In genomic region chr15:66673410-66674322, GRCh38 we compare ENCODE assay signal across 10 cellular contexts. TPM values are rescaled to one million over a fixed set of nuclear protein-coding genes. Genes with fewer than 3 reads are reported as not detected.
DNase-seq lines count a peak whose midpoint lies in the region; ATAC-seq and TF ChIP-seq lines count a peak whose summit lies in the region.
"Had no signal": no experiment of that assay in that cellular context is flagged by ENCODE, and none has a peak within 500 bp of the region (broad histone marks: within the 10 kb centered on the region; RNA-seq: fewer than 3 reads in every experiment).

No MANE protein-coding gene starts in this region.

- H3K9me3 Mint-ChIP-seq in nephron = no peaks in the 10 kb centered on the region
- H3K9me3 Mint-ChIP-seq: activated T-helper 17 cell treated with anti-CD3 and anti-CD28 coated beads, Interleukin-2, amount 50 U/mL, for 72 hours; immature natural killer cell had no signal

- peak overlapping the region; percentile 10; the same call in 1 of the 2 replicates for H2AFZ ChIP-seq in DND-41 (ENCODE audit: low read depth, low read length)

- no peaks in the 10 kb centered on the region for H3K79me2 ChIP-seq in DND-41 (ENCODE audit: insufficient read depth, low read length)

- H3K9me3 ChIP-seq in DND-41 (ENCODE audit: insufficient read depth, low read length, severe bottlenecking) (no peaks in the 10 kb centered on the region), tibial nerve (no peaks in the 10 kb centered on the region)

- TF ChIP-seq EP300 in tibial nerve (IDR thresholded peaks at IDR 0.05) = no peak

- no peak overlapping the region for H3K9ac ChIP-seq in DND-41 (ENCODE audit: low read depth, low read length)

- TF ChIP-seq CTCF in DND-41 (IDR thresholded peaks at IDR 0.05; ENCODE audit: borderline replicate concordance, extremely low read depth, low read length, poor library complexity, severe bottlenecking) (no peak), nephron (IDR thresholded peaks at IDR 0.05; ENCODE audit: unreplicated experiment in 3 of 3) (no peak), tibial nerve (IDR thresholded peaks at IDR 0.05) (no peak)

- no peak overlapping the region for H3K4me3 Mint-ChIP-seq in nephron
- H3K4me3 Mint-ChIP-seq: activated T-helper 17 cell treated with anti-CD3 and anti-CD28 coated beads, Interleukin-2, amount 50 U/mL, for 72 hours had no signal

- H3K4me2 ChIP-seq in DND-41 (ENCODE audit: insufficient read depth, low read length) = no peak overlapping the region

- H3K4me1 Mint-ChIP-seq in nephron = peaks cover 26% of the 10 kb centered on the region
- H3K4me1 Mint-ChIP-seq: activated T-helper 17 cell treated with anti-CD3 and anti-CD28 coated beads, Interleukin-2, amount 50 U/mL, for 72 hours had no signal

- H3K27ac Mint-ChIP-seq in nephron = peak overlapping the region in 2 of 3 experiments; percentile 43 to 56

- H3K4me1 ChIP-seq in DND-41 (ENCODE audit: insufficient read depth, low read length) (peaks cover 22% of the 10 kb centered on the region), tibial nerve (no peaks in the 10 kb centered on the region)

- H3K4me3 ChIP-seq in DND-41 (ENCODE audit: low read depth in 1 of 2, low read length in 2 of 2) = no peak overlapping the region
- H3K4me3 ChIP-seq in tibial nerve = no peak overlapping the region

- H3K36me3 ChIP-seq in DND-41 (ENCODE audit: insufficient read depth, low read length) (no peaks in the 10 kb centered on the region), tibial nerve (no peaks in the 10 kb centered on the region)

- peak; percentile 64 for DNase-seq in DND-41
- peak; percentile 63 for DNase-seq in NCI-H226
- DNase-seq in amniotic epithelial cell (ENCODE audit: low read depth) = peak; percentile 87
- DNase-seq in GF-D8 (lab: John Stamatoyannopoulos, UW) = no peak
- DNase-seq in NCI-H1436 treated with DMSO at 0.1 percent for 48 hours (lab: John Stamatoyannopoulos, UW) = no peak
- no peak for DNase-seq in tibial nerve (ENCODE audit: low spot score in 2 of 2)
- DNase-seq in T1000 (lab: John Stamatoyannopoulos, UW) = no peak
- DNase-seq: immature natural killer cell had no signal

- H4K20me1 ChIP-seq in DND-41 (ENCODE audit: insufficient read depth, low read length) = no peaks in the 10 kb centered on the region

- no peak for TF ChIP-seq POLR2A in tibial nerve (IDR thresholded peaks at IDR 0.05)

- H3K36me3 Mint-ChIP-seq in nephron (ENCODE audit: low read depth) = no peaks in the 10 kb centered on the region
- H3K36me3 Mint-ChIP-seq: immature natural killer cell had no signal

- WGBS in tibial nerve, 2 donors = 56 to 78% methylated on average over 16 to 26 of the region's 27 CpGs

- peak; percentile 72 for ATAC-seq in DND-41 (ENCODE audit: insufficient read depth, low read depth)
- ATAC-seq: activated T-helper 17 cell treated with anti-CD3 and anti-CD28 coated beads, Interleukin-2, amount 50 U/mL, for 72 hours had no signal

- peak overlapping the region; percentile 67 for H3K27ac ChIP-seq in DND-41 (ENCODE audit: low read length)
- no peak overlapping the region for H3K27ac ChIP-seq in tibial nerve

- H3K27me3 Mint-ChIP-seq in nephron (ENCODE audit: low read depth) = peaks cover 3% of the 10 kb centered on the region

- H3K27me3 ChIP-seq in DND-41 (ENCODE audit: insufficient read depth, low read length, poor library complexity) (no peaks in the 10 kb centered on the region), tibial nerve (no peaks in the 10 kb centered on the region)

RNA-seq across cellular contexts. Expression of gene SMAD6, which starts 28.4 kb away (rescaled TPM):
- total RNA-seq in tibial nerve = 10 to 100 TPM; 41.9 to 57.2 (median 48.6) TPM

Comparison
In these comparisons a context has a peak if more than half of its experiments do, and no peak if none do; other contexts are left out.
1. DNase-seq: peak in DND-41 (single experiment), NCI-H226 (single experiment) and amniotic epithelial cell (single experiment); none in GF-D8 (single experiment), NCI-H1436 treated with DMSO at 0.1 percent for 48 hours (single experiment), tibial nerve (0 of 2) and T1000 (single experiment).